2 cellular contexts compared by ENCODE assay signal in the genomic region with DNA sequence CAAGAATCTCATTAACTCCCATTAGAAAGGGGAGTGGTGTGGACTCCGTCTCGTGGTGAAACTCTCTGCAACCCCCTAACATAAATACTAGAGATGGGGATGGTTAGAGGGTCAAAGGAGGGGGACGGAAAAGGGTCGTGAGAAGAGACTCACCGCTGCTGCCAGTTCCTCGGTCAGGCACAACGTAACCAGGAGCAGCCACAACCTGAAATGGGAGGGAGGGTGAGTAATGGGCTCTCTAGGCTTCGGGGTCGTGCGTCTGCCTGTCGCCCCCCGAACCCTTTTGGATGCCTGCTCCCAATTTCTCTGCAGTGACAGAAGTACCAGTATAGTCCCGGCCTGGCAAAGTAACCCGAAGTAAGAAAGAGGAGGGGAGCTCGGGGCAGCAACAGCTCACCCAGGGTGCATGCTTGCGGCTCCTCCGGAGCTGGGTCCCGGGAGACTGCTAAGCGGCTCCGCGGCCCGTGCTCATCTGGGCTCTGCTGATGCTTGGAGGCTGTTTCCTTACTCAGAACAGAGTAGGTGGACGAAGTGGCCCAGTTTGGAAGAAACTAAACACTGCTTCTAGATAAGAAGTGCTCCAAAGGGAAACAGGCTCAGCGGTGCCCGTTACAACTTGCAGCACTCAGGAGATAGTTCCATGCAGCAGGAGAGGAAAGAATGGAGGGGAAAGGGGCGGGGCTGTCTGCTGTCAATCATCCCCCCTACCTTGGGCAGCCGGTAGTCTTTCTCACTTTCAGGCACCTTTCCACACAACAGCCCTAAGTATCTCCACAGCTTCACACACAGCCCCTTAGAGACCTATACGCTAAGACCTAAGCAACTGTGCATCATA.
TF ChIP-seq lines count a peak whose summit lies in the region.

A gene (minus strand): TSS at position 634 of the 835 bp plus-strand sequence. CDS start 226 bp downstream, at position 408.

TF ChIP-seq in GM23338, 12 proteins besides CTCF, POLR2A, EP300 and RAD21 (continued from another document):
- TF ChIP-seq, protein P1, sequence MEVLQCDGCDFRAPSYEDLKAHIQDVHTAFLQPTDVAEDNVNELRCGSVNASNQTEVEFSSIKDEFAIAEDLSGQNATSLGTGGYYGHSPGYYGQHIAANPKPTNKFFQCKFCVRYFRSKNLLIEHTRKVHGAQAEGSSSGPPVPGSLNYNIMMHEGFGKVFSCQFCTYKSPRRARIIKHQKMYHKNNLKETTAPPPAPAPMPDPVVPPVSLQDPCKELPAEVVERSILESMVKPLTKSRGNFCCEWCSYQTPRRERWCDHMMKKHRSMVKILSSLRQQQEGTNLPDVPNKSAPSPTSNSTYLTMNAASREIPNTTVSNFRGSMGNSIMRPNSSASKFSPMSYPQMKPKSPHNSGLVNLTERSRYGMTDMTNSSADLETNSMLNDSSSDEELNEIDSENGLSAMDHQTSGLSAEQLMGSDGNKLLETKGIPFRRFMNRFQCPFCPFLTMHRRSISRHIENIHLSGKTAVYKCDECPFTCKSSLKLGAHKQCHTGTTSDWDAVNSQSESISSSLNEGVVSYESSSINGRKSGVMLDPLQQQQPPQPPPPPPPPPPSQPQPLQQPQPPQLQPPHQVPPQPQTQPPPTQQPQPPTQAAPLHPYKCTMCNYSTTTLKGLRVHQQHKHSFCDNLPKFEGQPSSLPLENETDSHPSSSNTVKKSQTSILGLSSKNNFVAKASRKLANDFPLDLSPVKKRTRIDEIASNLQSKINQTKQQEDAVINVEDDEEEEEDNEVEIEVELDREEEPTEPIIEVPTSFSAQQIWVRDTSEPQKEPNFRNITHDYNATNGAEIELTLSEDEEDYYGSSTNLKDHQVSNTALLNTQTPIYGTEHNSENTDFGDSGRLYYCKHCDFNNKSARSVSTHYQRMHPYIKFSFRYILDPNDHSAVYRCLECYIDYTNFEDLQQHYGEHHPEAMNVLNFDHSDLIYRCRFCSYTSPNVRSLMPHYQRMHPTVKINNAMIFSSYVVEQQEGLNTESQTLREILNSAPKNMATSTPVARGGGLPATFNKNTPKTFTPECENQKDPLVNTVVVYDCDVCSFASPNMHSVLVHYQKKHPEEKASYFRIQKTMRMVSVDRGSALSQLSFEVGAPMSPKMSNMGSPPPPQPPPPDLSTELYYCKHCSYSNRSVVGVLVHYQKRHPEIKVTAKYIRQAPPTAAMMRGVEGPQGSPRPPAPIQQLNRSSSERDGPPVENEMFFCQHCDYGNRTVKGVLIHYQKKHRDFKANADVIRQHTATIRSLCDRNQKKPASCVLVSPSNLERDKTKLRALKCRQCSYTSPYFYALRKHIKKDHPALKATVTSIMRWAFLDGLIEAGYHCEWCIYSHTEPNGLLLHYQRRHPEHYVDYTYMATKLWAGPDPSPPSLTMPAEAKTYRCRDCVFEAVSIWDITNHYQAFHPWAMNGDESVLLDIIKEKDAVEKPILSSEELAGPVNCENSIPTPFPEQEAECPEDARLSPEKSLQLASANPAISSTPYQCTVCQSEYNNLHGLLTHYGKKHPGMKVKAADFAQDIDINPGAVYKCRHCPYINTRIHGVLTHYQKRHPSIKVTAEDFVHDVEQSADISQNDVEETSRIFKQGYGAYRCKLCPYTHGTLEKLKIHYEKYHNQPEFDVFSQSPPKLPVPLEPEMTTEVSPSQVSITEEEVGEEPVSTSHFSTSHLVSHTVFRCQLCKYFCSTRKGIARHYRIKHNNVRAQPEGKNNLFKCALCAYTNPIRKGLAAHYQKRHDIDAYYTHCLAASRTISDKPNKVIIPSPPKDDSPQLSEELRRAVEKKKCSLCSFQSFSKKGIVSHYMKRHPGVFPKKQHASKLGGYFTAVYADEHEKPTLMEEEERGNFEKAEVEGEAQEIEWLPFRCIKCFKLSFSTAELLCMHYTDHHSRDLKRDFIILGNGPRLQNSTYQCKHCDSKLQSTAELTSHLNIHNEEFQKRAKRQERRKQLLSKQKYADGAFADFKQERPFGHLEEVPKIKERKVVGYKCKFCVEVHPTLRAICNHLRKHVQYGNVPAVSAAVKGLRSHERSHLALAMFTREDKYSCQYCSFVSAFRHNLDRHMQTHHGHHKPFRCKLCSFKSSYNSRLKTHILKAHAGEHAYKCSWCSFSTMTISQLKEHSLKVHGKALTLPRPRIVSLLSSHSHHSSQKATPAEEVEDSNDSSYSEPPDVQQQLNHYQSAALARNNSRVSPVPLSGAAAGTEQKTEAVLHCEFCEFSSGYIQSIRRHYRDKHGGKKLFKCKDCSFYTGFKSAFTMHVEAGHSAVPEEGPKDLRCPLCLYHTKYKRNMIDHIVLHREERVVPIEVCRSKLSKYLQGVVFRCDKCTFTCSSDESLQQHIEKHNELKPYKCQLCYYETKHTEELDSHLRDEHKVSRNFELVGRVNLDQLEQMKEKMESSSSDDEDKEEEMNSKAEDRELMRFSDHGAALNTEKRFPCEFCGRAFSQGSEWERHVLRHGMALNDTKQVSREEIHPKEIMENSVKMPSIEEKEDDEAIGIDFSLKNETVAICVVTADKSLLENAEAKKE (CRISPR knock-in tag; IDR thresholded peaks at IDR 0.05) = no peak
- TF ChIP-seq, protein P2, sequence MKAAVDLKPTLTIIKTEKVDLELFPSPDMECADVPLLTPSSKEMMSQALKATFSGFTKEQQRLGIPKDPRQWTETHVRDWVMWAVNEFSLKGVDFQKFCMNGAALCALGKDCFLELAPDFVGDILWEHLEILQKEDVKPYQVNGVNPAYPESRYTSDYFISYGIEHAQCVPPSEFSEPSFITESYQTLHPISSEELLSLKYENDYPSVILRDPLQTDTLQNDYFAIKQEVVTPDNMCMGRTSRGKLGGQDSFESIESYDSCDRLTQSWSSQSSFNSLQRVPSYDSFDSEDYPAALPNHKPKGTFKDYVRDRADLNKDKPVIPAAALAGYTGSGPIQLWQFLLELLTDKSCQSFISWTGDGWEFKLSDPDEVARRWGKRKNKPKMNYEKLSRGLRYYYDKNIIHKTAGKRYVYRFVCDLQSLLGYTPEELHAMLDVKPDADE (IDR thresholded peaks at IDR 0.05) = no peak
- TF ChIP-seq NANOG (IDR thresholded peaks at IDR 0.05; ENCODE audit: borderline replicate concordance) (no peak), POLR2AphosphoS5 (IDR thresholded peaks at IDR 0.05; ENCODE audit: low read depth) (peak; percentile 33; the same call in 1 of the 2 replicates)

TF ChIP-seq in WTC11, 78 proteins besides CTCF, POLR2A, EP300 and RAD21 (continued from another document):
- no peak for TF ChIP-seq TEAD4 (CRISPR knock-in tag; IDR thresholded peaks at IDR 0.05)
- TF ChIP-seq ZNF263 (CRISPR knock-in tag; IDR thresholded peaks at IDR 0.05; ENCODE audit: low read depth) = no peak
- no peak for TF ChIP-seq SMAD4 (CRISPR knock-in tag; IDR thresholded peaks at IDR 0.05)
- no peak for TF ChIP-seq SOX15 (CRISPR knock-in tag; IDR thresholded peaks at IDR 0.05)
- TF ChIP-seq, protein P3, sequence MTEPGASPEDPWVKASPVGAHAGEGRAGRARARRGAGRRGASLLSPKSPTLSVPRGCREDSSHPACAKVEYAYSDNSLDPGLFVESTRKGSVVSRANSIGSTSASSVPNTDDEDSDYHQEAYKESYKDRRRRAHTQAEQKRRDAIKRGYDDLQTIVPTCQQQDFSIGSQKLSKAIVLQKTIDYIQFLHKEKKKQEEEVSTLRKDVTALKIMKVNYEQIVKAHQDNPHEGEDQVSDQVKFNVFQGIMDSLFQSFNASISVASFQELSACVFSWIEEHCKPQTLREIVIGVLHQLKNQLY (CRISPR knock-in tag; IDR thresholded peaks at IDR 0.05) = no peak
- TF ChIP-seq, protein P4, sequence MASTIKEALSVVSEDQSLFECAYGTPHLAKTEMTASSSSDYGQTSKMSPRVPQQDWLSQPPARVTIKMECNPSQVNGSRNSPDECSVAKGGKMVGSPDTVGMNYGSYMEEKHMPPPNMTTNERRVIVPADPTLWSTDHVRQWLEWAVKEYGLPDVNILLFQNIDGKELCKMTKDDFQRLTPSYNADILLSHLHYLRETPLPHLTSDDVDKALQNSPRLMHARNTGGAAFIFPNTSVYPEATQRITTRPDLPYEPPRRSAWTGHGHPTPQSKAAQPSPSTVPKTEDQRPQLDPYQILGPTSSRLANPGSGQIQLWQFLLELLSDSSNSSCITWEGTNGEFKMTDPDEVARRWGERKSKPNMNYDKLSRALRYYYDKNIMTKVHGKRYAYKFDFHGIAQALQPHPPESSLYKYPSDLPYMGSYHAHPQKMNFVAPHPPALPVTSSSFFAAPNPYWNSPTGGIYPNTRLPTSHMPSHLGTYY (CRISPR knock-in tag; IDR thresholded peaks at IDR 0.05) = no peak
- TF ChIP-seq, protein P5, sequence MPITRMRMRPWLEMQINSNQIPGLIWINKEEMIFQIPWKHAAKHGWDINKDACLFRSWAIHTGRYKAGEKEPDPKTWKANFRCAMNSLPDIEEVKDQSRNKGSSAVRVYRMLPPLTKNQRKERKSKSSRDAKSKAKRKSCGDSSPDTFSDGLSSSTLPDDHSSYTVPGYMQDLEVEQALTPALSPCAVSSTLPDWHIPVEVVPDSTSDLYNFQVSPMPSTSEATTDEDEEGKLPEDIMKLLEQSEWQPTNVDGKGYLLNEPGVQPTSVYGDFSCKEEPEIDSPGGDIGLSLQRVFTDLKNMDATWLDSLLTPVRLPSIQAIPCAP (CRISPR knock-in tag; IDR thresholded peaks at IDR 0.05) = no peak
- TF ChIP-seq, protein P6, sequence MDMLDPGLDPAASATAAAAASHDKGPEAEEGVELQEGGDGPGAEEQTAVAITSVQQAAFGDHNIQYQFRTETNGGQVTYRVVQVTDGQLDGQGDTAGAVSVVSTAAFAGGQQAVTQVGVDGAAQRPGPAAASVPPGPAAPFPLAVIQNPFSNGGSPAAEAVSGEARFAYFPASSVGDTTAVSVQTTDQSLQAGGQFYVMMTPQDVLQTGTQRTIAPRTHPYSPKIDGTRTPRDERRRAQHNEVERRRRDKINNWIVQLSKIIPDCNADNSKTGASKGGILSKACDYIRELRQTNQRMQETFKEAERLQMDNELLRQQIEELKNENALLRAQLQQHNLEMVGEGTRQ (CRISPR knock-in tag; IDR thresholded peaks at IDR 0.05) = no peak
- no peak for TF ChIP-seq SMAD3 (CRISPR knock-in tag; IDR thresholded peaks at IDR 0.05; ENCODE audit: borderline replicate concordance)
- TF ChIP-seq NFE2L1 (CRISPR knock-in tag; IDR thresholded peaks at IDR 0.05) = no peak
- TF ChIP-seq, protein P7, sequence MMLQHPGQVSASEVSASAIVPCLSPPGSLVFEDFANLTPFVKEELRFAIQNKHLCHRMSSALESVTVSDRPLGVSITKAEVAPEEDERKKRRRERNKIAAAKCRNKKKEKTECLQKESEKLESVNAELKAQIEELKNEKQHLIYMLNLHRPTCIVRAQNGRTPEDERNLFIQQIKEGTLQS (CRISPR knock-in tag; conservative IDR thresholded peaks at IDR 0.05) = no peak
- no peak for TF ChIP-seq RELA (CRISPR knock-in tag; IDR thresholded peaks at IDR 0.05; ENCODE audit: borderline replicate concordance)
- TF ChIP-seq NFATC4 (CRISPR knock-in tag; IDR thresholded peaks at IDR 0.05) = no peak
- TF ChIP-seq ZNF219 (CRISPR knock-in tag; IDR thresholded peaks at IDR 0.05; ENCODE audit: borderline replicate concordance) = no peak
- TF ChIP-seq, protein P8, sequence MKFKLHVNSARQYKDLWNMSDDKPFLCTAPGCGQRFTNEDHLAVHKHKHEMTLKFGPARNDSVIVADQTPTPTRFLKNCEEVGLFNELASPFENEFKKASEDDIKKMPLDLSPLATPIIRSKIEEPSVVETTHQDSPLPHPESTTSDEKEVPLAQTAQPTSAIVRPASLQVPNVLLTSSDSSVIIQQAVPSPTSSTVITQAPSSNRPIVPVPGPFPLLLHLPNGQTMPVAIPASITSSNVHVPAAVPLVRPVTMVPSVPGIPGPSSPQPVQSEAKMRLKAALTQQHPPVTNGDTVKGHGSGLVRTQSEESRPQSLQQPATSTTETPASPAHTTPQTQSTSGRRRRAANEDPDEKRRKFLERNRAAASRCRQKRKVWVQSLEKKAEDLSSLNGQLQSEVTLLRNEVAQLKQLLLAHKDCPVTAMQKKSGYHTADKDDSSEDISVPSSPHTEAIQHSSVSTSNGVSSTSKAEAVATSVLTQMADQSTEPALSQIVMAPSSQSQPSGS (CRISPR knock-in tag; IDR thresholded peaks at IDR 0.05; ENCODE audit: borderline replicate concordance, low read depth) = no peak
